In the genomic region with DNA sequence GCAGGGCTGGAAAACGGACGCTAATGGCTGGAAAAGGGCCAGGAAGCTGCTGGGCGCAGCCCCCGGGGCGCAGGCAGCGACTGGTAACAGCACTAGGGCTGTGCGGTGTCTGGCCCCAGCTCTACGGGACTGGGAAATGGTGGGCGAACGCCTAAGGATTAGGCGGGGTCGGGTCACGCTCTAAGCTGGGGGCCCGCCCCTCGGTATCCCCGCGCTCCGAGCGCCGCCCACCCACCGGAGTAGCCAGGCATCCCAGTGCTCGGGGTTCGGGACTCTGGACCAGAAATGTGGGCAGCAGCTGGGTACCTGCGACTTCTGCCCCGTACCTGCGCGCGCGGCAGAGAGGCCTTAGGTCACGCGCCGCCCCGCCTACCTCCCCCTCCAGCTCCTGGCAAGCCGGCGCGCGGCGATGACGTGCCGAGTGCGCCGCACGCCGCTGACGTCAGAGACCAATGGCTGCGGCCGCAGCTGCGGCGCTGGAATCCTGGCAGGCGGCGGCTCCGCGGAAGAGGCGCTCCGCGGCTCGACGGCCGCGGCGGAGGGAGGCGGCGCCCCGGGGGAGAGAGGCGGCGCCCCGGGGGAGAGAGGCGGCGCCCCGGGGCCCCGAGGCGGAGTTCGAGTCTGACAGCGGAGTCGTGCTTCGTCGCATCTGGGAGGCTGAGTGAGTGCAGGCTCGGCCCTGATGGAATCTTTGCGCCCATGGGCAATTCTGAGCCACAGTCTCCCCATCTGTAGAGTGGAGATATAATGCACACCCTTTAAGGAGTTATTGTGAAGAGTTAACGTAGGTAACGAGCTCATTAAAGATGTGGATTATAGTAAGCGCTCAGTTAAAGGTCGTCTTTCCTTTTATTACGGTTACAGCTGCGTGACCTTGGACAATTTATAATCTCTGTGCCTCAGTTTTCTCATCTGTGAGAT, we compare ENCODE assay signal across 8 cellular contexts. TPM values are rescaled to one million over a fixed set of nuclear protein-coding genes. Genes with fewer than 3 reads are reported as not detected.
A peak's percentile ranks its signal among the peaks of the same experiment; 100 is the strongest.
DNase-seq lines count a peak whose midpoint lies in the region; ATAC-seq and TF ChIP-seq lines count a peak whose summit lies in the region.

HPS4 (minus strand) TSS at position 345 of the 921 bp plus-strand sequence. CDS start 2,021 bp downstream, outside the sequence.
A gene with protein sequence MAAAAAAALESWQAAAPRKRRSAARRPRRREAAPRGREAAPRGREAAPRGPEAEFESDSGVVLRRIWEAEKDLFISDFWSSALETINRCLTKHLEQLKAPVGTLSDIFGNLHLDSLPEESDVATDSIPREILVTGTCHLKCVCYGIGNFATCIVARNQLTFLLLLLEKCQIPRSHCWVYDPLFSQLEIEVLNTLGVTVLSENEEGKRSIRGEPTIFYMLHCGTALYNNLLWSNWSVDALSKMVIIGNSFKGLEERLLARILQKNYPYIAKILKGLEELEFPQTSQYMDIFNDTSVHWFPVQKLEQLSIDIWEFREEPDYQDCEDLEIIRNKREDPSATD (plus strand): TSS at position 439 of the 921 bp plus-strand sequence. CDS start 14 bp downstream, at position 453.

- H3K4me1 ChIP-seq in colonic mucosa: peaks cover 9% of the 10 kb centered on the region

- TF ChIP-seq POLR2A in GM19099 (IDR thresholded peaks at IDR 0.05; ENCODE audit: extremely low read depth, insufficient read length, low read depth): peak; percentile 83

- intact Hi-C loops in colonic mucosa (cut with DNase I) (no loop called here), left colon (cut with DNase I, micrococcal nuclease) (no loop called here)

- H3K36me3 ChIP-seq in colonic mucosa: no peaks in the 10 kb centered on the region

- peak within 1 kb of the TSS; percentile 88 to 95 for H3K9ac ChIP-seq in colonic mucosa (ENCODE audit: low read depth in 2 of 2, low read length in 2 of 2)

- peak within 1 kb of the TSS; percentile 91 for H3K27ac ChIP-seq in colonic mucosa

- no peaks in the 10 kb centered on the region for H3K27me3 ChIP-seq in colonic mucosa

- ATAC-seq in HG03378 (IDR thresholded peaks at IDR 0.05; ENCODE audit: unreplicated experiment) (peak; percentile 50), left colon (peak; percentile 88)

- TF ChIP-seq CTCF in AG10803 (conservative IDR thresholded peaks at IDR 0.05; ENCODE audit: low read length): no peak
- no peak for TF ChIP-seq CTCF in colonic mucosa (IDR thresholded peaks at IDR 0.05)

- DNase-seq in AG10803 (ENCODE audit: low read depth) (peak; percentile 89), NCI-H510A treated with DMSO at 0.1 percent for 48 hours (lab: John Stamatoyannopoulos, UW) (peak; percentile 81), colonic mucosa (peak; percentile 89), left colon (peak; percentile 86 to 95)
- DNase-seq in activated CD4-positive, alpha-beta T cell treated with anti-CD3 and anti-CD28 coated beads for 4 hours: peak; percentile 91 to 92
- DNase-seq in stimulated activated CD4-positive, alpha-beta T cell treated with anti-CD3 and anti-CD28 coated beads, Interleukin-1b, Interleukin-23, amount 100 ng/mL, for 48 hours: peak; percentile 90

- no peaks in the 10 kb centered on the region for H3K9me3 ChIP-seq in colonic mucosa

- peak within 1 kb of the TSS; percentile 92 for H3K4me3 ChIP-seq in AG10803 (ENCODE audit: low read length)
- peak within 1 kb of the TSS; percentile 90 for H3K4me3 ChIP-seq in colonic mucosa

RNA-seq across cellular contexts. Expression of gene HPS4, which starts in this region (rescaled TPM):
- total RNA-seq in colonic mucosa: 10 to 100 TPM; 23.8 to 26.3 TPM
- 10 to 100 TPM; 21.9 to 26.9 TPM for total RNA-seq in left colon

RNA-seq across cellular contexts. Expression of the second gene that starts in this region (rescaled TPM):
- total RNA-seq in colonic mucosa: 10 to 100 TPM; 11.8 to 16.4 TPM
- total RNA-seq in left colon: 10 to 100 TPM; 12.5 to 12.8 TPM

Comparison
In these comparisons a context has a peak if more than half of its experiments do, and no peak if none do; other contexts are left out.
1. Peak in every context shown above with its lines: DNase-seq, ATAC-seq, H3K4me3 ChIP-seq and H3K27ac ChIP-seq.